ENCODE assay signal across 9 cellular contexts in genomic region chr16:85479972-85480726, GRCh38.
DNase-seq lines count a peak whose midpoint lies in the region; ATAC-seq and TF ChIP-seq lines count a peak whose summit lies in the region.
"Had no signal": no experiment of that assay in that cellular context is flagged by ENCODE, and none has a peak within 500 bp of the region (broad histone marks: within the 10 kb centered on the region; RNA-seq: fewer than 3 reads in every experiment).

No MANE protein-coding gene starts in this region.

- H3K36me3 ChIP-seq in stomach: no peaks in the 10 kb centered on the region

- H3K4me3 Mint-ChIP-seq in activated naive CD4-positive, alpha-beta T cell treated with anti-CD3 and anti-CD28 coated beads, Interleukin-2, amount 50 U/mL, for 24 hours: no peak overlapping the region

- intact Hi-C loops in stomach (cut with DNase I; ENCODE audit: low total_unique reads): no loop called here

- peak; percentile 59 for TF ChIP-seq CTCF in foreskin keratinocyte (conservative IDR thresholded peaks at IDR 0.05)
- TF ChIP-seq CTCF in stomach (IDR thresholded peaks at IDR 0.05): peak in 5 of 7 experiments; percentile 27 to 56 (median 51)
- no peak for TF ChIP-seq CTCF in omental fat pad (IDR thresholded peaks at IDR 0.05)

- H3K4me1 Mint-ChIP-seq in activated naive CD4-positive, alpha-beta T cell treated with anti-CD3 and anti-CD28 coated beads, Interleukin-2, amount 50 U/mL, for 24 hours: no peaks in the 10 kb centered on the region

- WGBS in stomach, 5 donors: 50 to 70% (median 66%) methylated on average over 22 to 26 of the region's 26 CpGs

- H3K27me3 ChIP-seq in foreskin keratinocyte: peaks cover 20% of the 10 kb centered on the region
- no peaks in the 10 kb centered on the region for H3K27me3 ChIP-seq in stomach

- H3K9me3 ChIP-seq in stomach: no peaks in the 10 kb centered on the region

- H3K9me3 Mint-ChIP-seq in activated naive CD4-positive, alpha-beta T cell treated with anti-CD3 and anti-CD28 coated beads, Interleukin-2, amount 50 U/mL, for 24 hours: no peaks in the 10 kb centered on the region

- peak overlapping the region; percentile 23 for H3K27ac Mint-ChIP-seq in activated naive CD4-positive, alpha-beta T cell treated with anti-CD3 and anti-CD28 coated beads, Interleukin-2, amount 50 U/mL, for 24 hours

- H3K4me1 ChIP-seq in foreskin keratinocyte: peaks cover 4% of the 10 kb centered on the region
- peaks cover 0 to 27% (median 16%) of the 10 kb centered on the region in 4 donors for H3K4me1 ChIP-seq in stomach

- H3K27me3 Mint-ChIP-seq in activated naive CD4-positive, alpha-beta T cell treated with anti-CD3 and anti-CD28 coated beads, Interleukin-2, amount 50 U/mL, for 24 hours: no peaks in the 10 kb centered on the region

- H3K36me3 Mint-ChIP-seq in activated naive CD4-positive, alpha-beta T cell treated with anti-CD3 and anti-CD28 coated beads, Interleukin-2, amount 50 U/mL, for 24 hours: no peaks in the 10 kb centered on the region

- no peak for TF ChIP-seq POLR2A in stomach (IDR thresholded peaks at IDR 0.05)

- ATAC-seq in foreskin keratinocyte (peak; percentile 14), GM21723 (IDR thresholded peaks at IDR 0.05; ENCODE audit: unreplicated experiment) (no peak), omental fat pad (ENCODE audit: low FRiP score) (no peak)

- TF ChIP-seq EP300 in stomach (IDR thresholded peaks at IDR 0.05): no peak

- H3K4me3 ChIP-seq in stomach: no peak overlapping the region

- no peak for DNase-seq in activated naive CD4-positive, alpha-beta T cell (lab: John Stamatoyannopoulos, UW)
- peak; percentile 11 for DNase-seq in NCI-H460 (ENCODE audit: extremely low read depth, low read depth)
- DNase-seq in foreskin keratinocyte: no peak
- peak; percentile 72 for DNase-seq in stomach
- DNase-seq in omental fat pad (ENCODE audit: low spot score): no peak
- DNase-seq in NCI-H187 treated with DMSO at 0.1 percent for 48 hours (lab: John Stamatoyannopoulos, UW): no peak
- DNase-seq: central memory CD4-positive, alpha-beta T cell had no signal

- H3K27ac ChIP-seq in foreskin keratinocyte (no peak overlapping the region), stomach (no peak overlapping the region)

Comparison
In these comparisons a context has a peak if more than half of its experiments do, and no peak if none do; other contexts are left out.
1. DNase-seq: peak in NCI-H460 (single experiment) and stomach (single experiment); none in activated naive CD4-positive, alpha-beta T cell (0 of 4), foreskin keratinocyte (0 of 2), omental fat pad (single experiment) and NCI-H187 treated with DMSO at 0.1 percent for 48 hours (single experiment).
2. CTCF ChIP-seq: peak in foreskin keratinocyte (single experiment) and stomach (5 of 7); none in omental fat pad (0 of 3).